Comparison of ENCODE assay signal across 14 cellular contexts in genomic region chr2:61911510-61911909, GRCh38. TPM values are rescaled to one million over a fixed set of nuclear protein-coding genes. Genes with fewer than 3 reads are reported as not detected.
DNase-seq lines count a peak whose midpoint lies in the region; TF ChIP-seq lines count a peak whose summit lies in the region.
"Had no signal": no experiment of that assay in that cellular context is flagged by ENCODE, and none has a peak within 500 bp of the region (broad histone marks: within the 10 kb centered on the region; RNA-seq: fewer than 3 reads in every experiment).

No MANE protein-coding gene starts in this region.

- no peak overlapping the region for H3K4me3 Mint-ChIP-seq in activated CD4-positive, alpha-beta memory T cell treated with anti-CD3 and anti-CD28 coated beads, Interleukin-2, amount 10 ng/mL, durations not matched to agents 7 days and 5 days
- H3K4me3 Mint-ChIP-seq: activated CD4-positive, alpha-beta T cell treated with anti-CD3 and anti-CD28 coated beads, Interleukin-2, amount 10 ng/mL, durations not matched to agents 7 days and 5 days had no signal

- no peaks in the 10 kb centered on the region for H3K36me3 Mint-ChIP-seq in activated CD4-positive, alpha-beta memory T cell treated with anti-CD3 and anti-CD28 coated beads, Interleukin-2, amount 10 ng/mL, durations not matched to agents 7 days and 5 days (ENCODE audit: low read depth)

- H3K9me3 ChIP-seq in A673 (ENCODE audit: low read depth, low read length, poor library complexity, severe bottlenecking), result no peaks in the 10 kb centered on the region
- H3K9me3 ChIP-seq: esophagus muscularis mucosa, transverse colon had no signal

- CTCF ChIA-PET in A673 (lab: Charles Lee) (no interaction called here), GM10248 (lab: Yijun Ruan, JAX) (interaction anchor here (1.2 kb wide), 1 partner anchor 16 kb away, joined by 3 read pairs; no protein-coding TSS in a partner anchor)
- CTCF ChIA-PET in activated CD4-positive, alpha-beta memory T cell treated with anti-CD3 and anti-CD28 coated beads, Interleukin-2, amount 10 ng/mL, durations not matched to agents 7 days and 5 days (lab: Charles Lee), result interaction anchor here (0.7 kb wide), 1 partner anchor 29 kb away, joined by 3 read pairs; no protein-coding TSS in a partner anchor

- intact Hi-C loops in A673 (cut with micrococcal nuclease; ENCODE audit: unreplicated experiment), result no loop called here
- intact Hi-C loops in dorsolateral prefrontal cortex (cut with DNase I), result loop anchor here (10.0 kb wide), 2 partner anchors 83 to 293 kb away; no protein-coding TSS in a partner anchor

- no TSS peak for BruUV-seq in A673 (replicated peaks; lab: Mats Ljungman, UMichigan)

- POLR2A ChIA-PET in A673 (lab: Charles Lee; ENCODE audit: low non-redundant PET) (no interaction called here), GM10248 (lab: Yijun Ruan, JAX) (no interaction called here)
- POLR2A ChIA-PET in activated CD4-positive, alpha-beta memory T cell treated with anti-CD3 and anti-CD28 coated beads, Interleukin-2, amount 10 ng/mL, durations not matched to agents 7 days and 5 days (lab: Charles Lee), result no interaction called here

- no peaks in the 10 kb centered on the region for H3K27me3 ChIP-seq in A673 (replicated peaks; ENCODE audit: insufficient read depth, low read depth, low read length, poor library complexity)
- H3K27me3 ChIP-seq in dorsolateral prefrontal cortex, result no peaks in the 10 kb centered on the region
- H3K27me3 ChIP-seq: esophagus muscularis mucosa, transverse colon had no signal

- H3K36me3 ChIP-seq in A673 (ENCODE audit: insufficient read depth, low read length, poor library complexity, severe bottlenecking), result no peaks in the 10 kb centered on the region
- H3K36me3 ChIP-seq: transverse colon had no signal

- H3K27ac Mint-ChIP-seq in activated CD4-positive, alpha-beta memory T cell treated with anti-CD3 and anti-CD28 coated beads, Interleukin-2, amount 10 ng/mL, durations not matched to agents 7 days and 5 days, result no peak overlapping the region
- H3K27ac Mint-ChIP-seq: activated CD4-positive, alpha-beta T cell treated with anti-CD3 and anti-CD28 coated beads, Interleukin-2, amount 10 ng/mL, durations not matched to agents 7 days and 5 days had no signal

- DNase-seq in A673 (ENCODE audit: low spot score) (no peak), GM10248 (ENCODE audit: extremely low spot score) (no peak), OCI-M1 (lab: John Stamatoyannopoulos, UW) (peak; percentile 8), fibroblast of mammary gland (ENCODE audit: low read depth) (peak; percentile 6), dorsolateral prefrontal cortex (no peak), ureter (ENCODE audit: low spot score) (no peak), NCI-H2227 treated with DMSO at 0.1 percent for 48 hours (lab: John Stamatoyannopoulos, UW) (no peak)
- DNase-seq in activated CD4-positive, alpha-beta memory T cell treated with anti-CD3 and anti-CD28 coated beads, Interleukin-2, amount 10 ng/mL, durations not matched to agents 7 days and 5 days, result no peak
- DNase-seq: activated CD4-positive, alpha-beta T cell treated with anti-CD3 and anti-CD28 coated beads, Interleukin-2, amount 10 ng/mL, durations not matched to agents 7 days and 5 days; anterior cingulate cortex; NCI-H1048; transverse colon had no signal

- H3K4me3 ChIP-seq in A673 (ENCODE audit: low read depth, low read length, poor library complexity, severe bottlenecking) (no peak overlapping the region), fibroblast of mammary gland (ENCODE audit: control insufficient read depth, low read depth, low read length) (no peak overlapping the region), dorsolateral prefrontal cortex (no peak overlapping the region)
- H3K4me3 ChIP-seq: esophagus muscularis mucosa, transverse colon had no signal

- no peaks in the 10 kb centered on the region for H3K4me1 ChIP-seq in A673 (ENCODE audit: insufficient read depth, low read length, poor library complexity, severe bottlenecking)
- H3K4me1 ChIP-seq: parathyroid adenoma had no signal

- H3K27ac ChIP-seq in A673 (ENCODE audit: low read depth, low read length, poor library complexity, severe bottlenecking) (no peak overlapping the region), dorsolateral prefrontal cortex (no peak overlapping the region)
- H3K27ac ChIP-seq: esophagus muscularis mucosa, parathyroid adenoma, transverse colon had no signal

- H3K9me3 Mint-ChIP-seq in activated CD4-positive, alpha-beta memory T cell treated with anti-CD3 and anti-CD28 coated beads, Interleukin-2, amount 10 ng/mL, durations not matched to agents 7 days and 5 days, result no peaks in the 10 kb centered on the region
- H3K9me3 Mint-ChIP-seq: activated CD4-positive, alpha-beta T cell treated with anti-CD3 and anti-CD28 coated beads, Interleukin-2, amount 10 ng/mL, durations not matched to agents 7 days and 5 days had no signal

- peaks cover 13% of the 10 kb centered on the region for H3K4me1 Mint-ChIP-seq in activated CD4-positive, alpha-beta memory T cell treated with anti-CD3 and anti-CD28 coated beads, Interleukin-2, amount 10 ng/mL, durations not matched to agents 7 days and 5 days

- peak; percentile 43 for TF ChIP-seq CTCF in A673 (conservative IDR thresholded peaks at IDR 0.05; ENCODE audit: low read depth, low read length)
- TF ChIP-seq CTCF in GM10248 (IDR thresholded peaks at IDR 0.05; ENCODE audit: control extremely low read depth, extremely low read depth, low read depth, missing control alignments), result peak; percentile 42
- peak; percentile 32 for TF ChIP-seq CTCF in fibroblast of mammary gland (conservative IDR thresholded peaks at IDR 0.05; ENCODE audit: control insufficient read depth, insufficient read depth, low read depth, low read length)
- TF ChIP-seq CTCF in dorsolateral prefrontal cortex (IDR thresholded peaks at IDR 0.05 in 54 of 56, conservative IDR thresholded peaks at IDR 0.05 in 2 of 56; ENCODE audit: low read depth in 1 of 56, partially characterized antibody in 56 of 56), result peak in 10 of 56 donors; percentile 7 to 34 (median 17)

- H3K27me3 Mint-ChIP-seq in activated CD4-positive, alpha-beta memory T cell treated with anti-CD3 and anti-CD28 coated beads, Interleukin-2, amount 10 ng/mL, durations not matched to agents 7 days and 5 days, result no peaks in the 10 kb centered on the region
- H3K27me3 Mint-ChIP-seq: activated CD4-positive, alpha-beta T cell treated with anti-CD3 and anti-CD28 coated beads, Interleukin-2, amount 10 ng/mL, durations not matched to agents 7 days and 5 days had no signal

RNA-seq across cellular contexts. Expression of gene COMMD1, which starts 6.0 kb away (rescaled TPM):
- total RNA-seq in A673 (2021), result 35.0 and 41.4 TPM in 2 replicates
- 10 to 100 TPM; 29.8 to 52.8 (median 41.1) TPM for total RNA-seq in dorsolateral prefrontal cortex
- total RNA-seq in ureter, result 34.0 TPM
- total RNA-seq in activated CD4-positive, alpha-beta memory T cell treated with anti-CD3 and anti-CD28 coated beads, Interleukin-2, amount 10 ng/mL, durations not matched to agents 7 days and 5 days, result 10 to 100 TPM; 25.4 to 26.9 TPM

RNA-seq across cellular contexts. Expression of gene CCT4, which starts 23.1 kb away (rescaled TPM):
- total RNA-seq in A673 (2021) (329 and 348 TPM in 2 replicates), dorsolateral prefrontal cortex (100 to 1,000 TPM in 72 of 120 experiments, 10 to 100 TPM in 48; 56.8 to 160 (median 105) TPM), ureter (122 TPM)
- total RNA-seq in activated CD4-positive, alpha-beta memory T cell treated with anti-CD3 and anti-CD28 coated beads, Interleukin-2, amount 10 ng/mL, durations not matched to agents 7 days and 5 days, result 100 to 1,000 TPM; 145 to 151 TPM

RNA-seq across cellular contexts. Expression of gene FAM161A, which starts 57.6 kb away (rescaled TPM):
- total RNA-seq in A673 (2021), result 12.8 and 14.9 TPM in 2 replicates
- 10 to 100 TPM in 110 of 120 experiments, 1 to 10 TPM in 10; 7.6 to 19.3 (median 13.3) TPM for total RNA-seq in dorsolateral prefrontal cortex
- total RNA-seq in ureter, result 2.7 TPM
- 1 to 10 TPM; 2.5 TPM for total RNA-seq in activated CD4-positive, alpha-beta memory T cell treated with anti-CD3 and anti-CD28 coated beads, Interleukin-2, amount 10 ng/mL, durations not matched to agents 7 days and 5 days

Comparison
In these comparisons a context has a peak if more than half of its experiments do, and no peak if none do; other contexts are left out.
1. DNase-seq: peak in OCI-M1 (single experiment) and fibroblast of mammary gland (single experiment); none in A673 (single experiment), GM10248 (single experiment), dorsolateral prefrontal cortex (0 of 10), ureter (single experiment), NCI-H2227 treated with DMSO at 0.1 percent for 48 hours (single experiment) and activated CD4-positive, alpha-beta memory T cell treated with anti-CD3 and anti-CD28 coated beads, Interleukin-2, amount 10 ng/mL, durations not matched to agents 7 days and 5 days (single experiment).